ENCODE assay signal across 21 cellular contexts in the genomic region with DNA sequence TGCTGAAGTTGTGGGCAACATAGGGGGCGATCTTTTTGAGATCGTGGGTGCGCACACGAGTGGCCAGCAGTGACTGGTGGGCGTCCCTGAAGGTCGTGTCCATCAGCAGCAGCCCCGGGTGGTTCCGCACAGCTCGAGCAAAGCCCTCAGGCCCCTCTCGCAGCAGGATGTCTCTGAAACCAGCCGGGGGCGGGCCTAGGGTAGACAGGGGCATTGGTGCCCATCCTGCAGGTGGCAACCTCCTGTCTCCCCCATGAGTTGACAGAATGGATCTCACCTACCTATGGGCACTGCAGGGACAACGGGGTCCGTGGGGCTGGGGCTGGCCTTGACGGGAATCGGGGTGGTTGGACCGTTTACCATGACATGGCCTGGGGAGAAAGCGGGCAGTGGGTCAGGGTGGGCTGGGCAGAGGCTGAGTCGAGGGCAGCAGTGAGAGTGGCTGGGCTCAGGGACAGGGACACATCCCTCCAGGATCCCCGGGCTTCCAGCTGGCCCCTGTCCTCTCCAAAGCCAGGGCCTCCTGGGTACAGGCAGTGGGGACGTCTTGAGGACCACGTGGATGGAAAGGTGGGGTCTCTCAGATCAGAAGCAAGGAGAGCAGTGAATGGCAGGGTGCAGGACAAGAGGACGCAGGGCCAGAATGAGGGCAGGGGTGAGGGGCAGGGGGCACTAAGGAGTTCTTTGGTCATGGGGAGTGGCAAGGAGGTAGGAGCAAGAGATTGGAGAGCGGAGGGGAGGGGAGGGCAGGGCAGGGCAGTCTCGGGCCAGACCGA. TPM values are rescaled to one million over a fixed set of nuclear protein-coding genes. Genes with fewer than 3 reads are reported as not detected.
A peak's percentile ranks its signal among the peaks of the same experiment; 100 is the strongest.
DNase-seq lines count a peak whose midpoint lies in the region; ATAC-seq and TF ChIP-seq lines count a peak whose summit lies in the region.
"Had no signal": no experiment of that assay in that cellular context is flagged by ENCODE, and none has a peak within 500 bp of the region (broad histone marks: within the 10 kb centered on the region; RNA-seq: fewer than 3 reads in every experiment).

No MANE protein-coding gene starts in this region.

- 87% methylated on average over 11 of the region's 26 CpGs for WGBS in right lobe of liver (ENCODE audit: insufficient coverage, low coverage, low lambda C conversion rate, missing lambda C conversion rate)
- 89 to 93% methylated on average over 26 of the region's 26 CpGs for WGBS in testis, 2 donors

- H3K9me3 Mint-ChIP-seq in stimulated activated naive CD8-positive, alpha-beta T cell treated with anti-CD3 and anti-CD28 coated beads, Interleukin-15, Interleukin-2, amounts not matched to agents 100 ng/mL and 50 ng/mL, for 24 hours = no peaks in the 10 kb centered on the region
- H3K9me3 Mint-ChIP-seq: CD4-positive, CD25-positive, alpha-beta regulatory T cell; HFFc6 had no signal

- H3K4me3 ChIP-seq in right lobe of liver (no peak overlapping the region), testis (no peak overlapping the region)
- H3K4me3 ChIP-seq: cardiac muscle cell, dorsolateral prefrontal cortex, hepatocyte, right atrium auricular region, thoracic aorta had no signal

- ATAC-seq in stimulated activated naive CD8-positive, alpha-beta T cell treated with anti-CD3 and anti-CD28 coated beads, Interleukin-15, Interleukin-2, amounts not matched to agents 100 U/mL and 50 U/mL, for 24 hours = no peak
- ATAC-seq in right lobe of liver = no peak
- ATAC-seq: activated CD8-positive, alpha-beta memory T cell treated with anti-CD3 and anti-CD28 coated beads, Interleukin-2, amount 10 ng/mL, durations not matched to agents 7 days and 5 days; foreskin keratinocyte had no signal

- DNase-seq in stimulated activated naive CD8-positive, alpha-beta T cell treated with anti-CD3 and anti-CD28 coated beads, Interleukin-15, Interleukin-2, amounts not matched to agents 100 U/mL and 50 U/mL, for 24 hours = no peak
- DNase-seq in RWPE1 (ENCODE audit: low spot score) = no peak
- peak in 2 of 3 donors; percentile 19 to 54 for DNase-seq in right lobe of liver
- no peak for DNase-seq in testis
- DNase-seq in HPDE6-E6E7 (ENCODE audit: extremely low spot score) = no peak
- DNase-seq in DMS 273 (lab: John Stamatoyannopoulos, UW; ENCODE audit: unreplicated experiment) = no peak
- DNase-seq: activated CD8-positive, alpha-beta memory T cell treated with anti-CD3 and anti-CD28 coated beads, Interleukin-2, amount 10 ng/mL, durations not matched to agents 7 days and 5 days; DMS79; foreskin keratinocyte; HFFc6; NCI-H1417; NCI-H524 treated with DMSO at 0.1 percent for 48 hours; occipital lobe; Right ventricle myocardium superior had no signal

- H3K9me3 ChIP-seq in right lobe of liver = no peaks in the 10 kb centered on the region
- no peaks in the 10 kb centered on the region for H3K9me3 ChIP-seq in testis
- H3K9me3 ChIP-seq: right atrium auricular region, thoracic aorta had no signal

- H3K27me3 Mint-ChIP-seq in stimulated activated naive CD8-positive, alpha-beta T cell treated with anti-CD3 and anti-CD28 coated beads, Interleukin-15, Interleukin-2, amounts not matched to agents 100 ng/mL and 50 ng/mL, for 24 hours = no peaks in the 10 kb centered on the region
- H3K27me3 Mint-ChIP-seq: activated CD8-positive, alpha-beta memory T cell treated with anti-CD3 and anti-CD28 coated beads, Interleukin-2, amount 10 ng/mL, durations not matched to agents 7 days and 5 days; CD4-positive, CD25-positive, alpha-beta regulatory T cell had no signal

- TF ChIP-seq POLR2A in right lobe of liver (IDR thresholded peaks at IDR 0.05) (no peak), testis (IDR thresholded peaks at IDR 0.05) (no peak)

- H3K4me3 Mint-ChIP-seq in stimulated activated naive CD8-positive, alpha-beta T cell treated with anti-CD3 and anti-CD28 coated beads, Interleukin-15, Interleukin-2, amounts not matched to agents 100 ng/mL and 50 ng/mL, for 24 hours = no peak overlapping the region
- H3K4me3 Mint-ChIP-seq: activated CD8-positive, alpha-beta memory T cell treated with anti-CD3 and anti-CD28 coated beads, Interleukin-2, amount 10 ng/mL, durations not matched to agents 7 days and 5 days; HFFc6 had no signal

- H3K27ac ChIP-seq in RWPE1 (peak overlapping the region; percentile 94), right lobe of liver (no peak overlapping the region), testis (no peak overlapping the region)
- H3K27ac ChIP-seq: cardiac muscle cell, foreskin keratinocyte, hepatocyte, right atrium auricular region, thoracic aorta had no signal

- H3K36me3 Mint-ChIP-seq in stimulated activated naive CD8-positive, alpha-beta T cell treated with anti-CD3 and anti-CD28 coated beads, Interleukin-15, Interleukin-2, amounts not matched to agents 100 ng/mL and 50 ng/mL, for 24 hours (ENCODE audit: low read depth) = no peaks in the 10 kb centered on the region
- H3K36me3 Mint-ChIP-seq: activated CD8-positive, alpha-beta memory T cell treated with anti-CD3 and anti-CD28 coated beads, Interleukin-2, amount 10 ng/mL, durations not matched to agents 7 days and 5 days; CD4-positive, CD25-positive, alpha-beta regulatory T cell had no signal

- no peak for TF ChIP-seq CTCF in RWPE1 (conservative IDR thresholded peaks at IDR 0.05; ENCODE audit: low read depth)
- TF ChIP-seq CTCF in right lobe of liver (IDR thresholded peaks at IDR 0.05) = no peak
- no peak for TF ChIP-seq CTCF in testis (IDR thresholded peaks at IDR 0.05)

- intact Hi-C loops in right lobe of liver (cut with DNase I) (loop anchor here in 1 of 2 donors (10.0 kb wide), 1 partner anchor 92 kb away; no protein-coding TSS in a partner anchor), testis (cut with DNase I; ENCODE audit: low total_unique reads) (no loop called here)

- POLR2A ChIA-PET in RWPE1 (lab: Yijun Ruan, JAX; ENCODE audit: low non-redundant PET) = no interaction called here

- H3K4me1 Mint-ChIP-seq in stimulated activated naive CD8-positive, alpha-beta T cell treated with anti-CD3 and anti-CD28 coated beads, Interleukin-15, Interleukin-2, amounts not matched to agents 100 ng/mL and 50 ng/mL, for 24 hours (ENCODE audit: low read depth) = peaks cover 13% of the 10 kb centered on the region

- H3K27me3 ChIP-seq in right lobe of liver = no peaks in the 10 kb centered on the region
- no peaks in the 10 kb centered on the region for H3K27me3 ChIP-seq in testis
- H3K27me3 ChIP-seq: cardiac muscle cell, dorsolateral prefrontal cortex, foreskin keratinocyte, hepatocyte, right atrium auricular region had no signal

- H3K36me3 ChIP-seq in right lobe of liver (peaks cover 0 to 44% (median 21%) of the 10 kb centered on the region in 4 donors), testis (ENCODE audit: low read depth, missing control alignments) (no peaks in the 10 kb centered on the region)
- H3K36me3 ChIP-seq: cardiac muscle cell, thoracic aorta had no signal

- H3K4me1 ChIP-seq in right lobe of liver = peaks cover 0 to 5% (median 0%) of the 10 kb centered on the region in 4 donors
- H3K4me1 ChIP-seq in testis = peaks cover 7% of the 10 kb centered on the region
- H3K4me1 ChIP-seq: foreskin keratinocyte had no signal

- CTCF ChIA-PET in RWPE1 (lab: Yijun Ruan, JAX) = no interaction called here

- peak overlapping the region; percentile 63 for H3K27ac Mint-ChIP-seq in stimulated activated naive CD8-positive, alpha-beta T cell treated with anti-CD3 and anti-CD28 coated beads, Interleukin-15, Interleukin-2, amounts not matched to agents 100 ng/mL and 50 ng/mL, for 24 hours
- H3K27ac Mint-ChIP-seq: activated CD8-positive, alpha-beta memory T cell treated with anti-CD3 and anti-CD28 coated beads, Interleukin-2, amount 10 ng/mL, durations not matched to agents 7 days and 5 days; HFFc6 had no signal

RNA-seq across cellular contexts. Expression of gene LRFN4, which starts 4.2 kb away (rescaled TPM):
- total RNA-seq in right lobe of liver (1 to 10 TPM in 3 of 6 experiments, under 1 TPM in 3; 0.48 to 4.7 (median 1.1) TPM), testis (10 to 100 TPM; 23.2 to 24.6 TPM)
- 27.2 TPM for polyA plus RNA-seq in testis (ENCODE audit: insufficient read depth, low read depth, low replicate concordance)

RNA-seq across cellular contexts. Expression of gene RCE1, which starts 9.4 kb away (rescaled TPM):
- total RNA-seq in right lobe of liver = 1 to 10 TPM; 3.1 to 7.7 (median 4.5) TPM
- total RNA-seq in testis = 10 to 100 TPM; 54.3 to 56.9 TPM
- 26.4 TPM for polyA plus RNA-seq in testis (ENCODE audit: insufficient read depth, low read depth, low replicate concordance)

Comparison
In these comparisons a context has a peak if more than half of its experiments do, and no peak if none do; other contexts are left out.
1. DNase-seq: peak in right lobe of liver (2 of 3); none in stimulated activated naive CD8-positive, alpha-beta T cell treated with anti-CD3 and anti-CD28 coated beads, Interleukin-15, Interleukin-2, amounts not matched to agents 100 U/mL and 50 U/mL, for 24 hours (single experiment), RWPE1 (single experiment), testis (single experiment), HPDE6-E6E7 (single experiment) and DMS 273 (single experiment).
2. RNA of gene LRFN4, which starts 4.2 kb away (total RNA-seq): 23.2 to 24.6 TPM in testis; 0.48 to 4.7 TPM in right lobe of liver; every median in the first group is over 4 times any median in the second.
3. RNA of gene RCE1, which starts 9.4 kb away (total RNA-seq): 54.3 to 56.9 TPM in testis; 3.1 to 7.7 TPM in right lobe of liver; every median in the first group is over 4 times any median in the second.